ENCODE assay signal across 32 cellular contexts in genomic region chr6:19983374-19983773, GRCh38.
"Had no signal": no experiment of that assay in that cellular context is flagged by ENCODE, and none has a peak within 500 bp of the region (broad histone marks: within the 10 kb centered on the region; RNA-seq: fewer than 3 reads in every experiment).

No MANE protein-coding gene starts in this region.

- H3K36me3 ChIP-seq: adrenal gland, colonic mucosa, esophagus squamous epithelium, heart left ventricle, WERI-Rb-1 had no signal

- H3K9me3 ChIP-seq: adrenal gland, body of pancreas, colonic mucosa, esophagus squamous epithelium, heart left ventricle had no signal

- H3K4me1 ChIP-seq: adrenal gland, body of pancreas, colonic mucosa, esophagus squamous epithelium, heart left ventricle had no signal

- ATAC-seq: activated CD4-positive, CD25-positive, alpha-beta regulatory T cell treated with anti-CD3 and anti-CD28 coated beads, Interleukin-2, amount 50 U/mL, for 24 hours; activated CD8-positive, alpha-beta T cell treated with anti-CD3 and anti-CD28 coated beads for 36 hours; activated naive CD8-positive, alpha-beta T cell treated with anti-CD3 and anti-CD28 coated beads, Interleukin-2, amount 50 U/mL, for 24 hours; body of pancreas; heart left ventricle; T-helper 17 cell had no signal

- H3K27me3 ChIP-seq: adrenal gland, body of pancreas, colonic mucosa had no signal

- H3K4me3 ChIP-seq: adrenal gland, body of pancreas, colonic mucosa, esophagus squamous epithelium, heart left ventricle had no signal

- DNase-seq: activated B cell treated with CpG ODN at 0.5 μM for 24 hours; activated CD4-positive, alpha-beta T cell treated with anti-CD3 and anti-CD28 coated beads for 48 hours; activated CD4-positive, alpha-beta T cell treated with anti-CD3 and anti-CD28 coated beads, Interleukin-2, amount 50 U/mL, for 1 hour; activated CD4-positive, alpha-beta T cell treated with anti-CD3 and anti-CD28 coated beads, Interleukin-2, amount 50 U/mL, for 48 hours; activated CD8-positive, alpha-beta memory T cell treated with anti-CD3 and anti-CD28 coated beads for 24 hours; activated CD8-positive, alpha-beta memory T cell treated with anti-CD3 and anti-CD28 coated beads, Interleukin-2, amount 50 U/mL, for 4 hours; activated CD8-positive, alpha-beta T cell treated with anti-CD3 and anti-CD28 coated beads for 36 hours; activated effector memory CD4-positive, alpha-beta T cell treated with anti-CD3 and anti-CD28 coated beads, Interleukin-2, amount 50 U/mL, for 16 hours; activated naive CD4-positive, alpha-beta T cell treated with anti-CD3 and anti-CD28 coated beads for 36 hours; activated naive CD8-positive, alpha-beta T cell treated with anti-CD3 and anti-CD28 coated beads for 36 hours; activated naive CD8-positive, alpha-beta T cell treated with anti-CD3 and anti-CD28 coated beads, Interleukin-2, amount 50 U/mL, for 24 hours; activated T-cell treated with anti-CD3 and anti-CD28 coated beads, Interleukin-2, amount 50 U/mL, for 1 hour; activated T-cell treated with anti-CD3 and anti-CD28 coated beads, Interleukin-2, amount 50 U/mL, for 48 hours; adrenal gland; amygdala; aorta; body of pancreas; central memory CD4-positive, alpha-beta T cell; cerebellar nuclear complex; colonic mucosa; effector CD8-positive, alpha-beta T cell; esophagus squamous epithelium; heart left ventricle; T-helper 1 cell; T-helper 17 cell; T1000; WERI-Rb-1 had no signal

- FAIRE-seq: endometrium, endothelial cell of umbilical vein, frontal cortex had no signal

- H3K27ac ChIP-seq: adrenal gland, body of pancreas, colonic mucosa, epithelial cell of prostate, esophagus squamous epithelium, heart left ventricle, WERI-Rb-1 had no signal
